ENCODE assay signal across 20 cellular contexts in genomic region chr3:32859604-32860237, GRCh38. TPM values are rescaled to one million over a fixed set of nuclear protein-coding genes. Genes with fewer than 3 reads are reported as not detected.
DNase-seq lines count a peak whose midpoint lies in the region; TF ChIP-seq lines count a peak whose summit lies in the region.
"Had no signal": no experiment of that assay in that cellular context is flagged by ENCODE, and none has a peak within 500 bp of the region (broad histone marks: within the 10 kb centered on the region; RNA-seq: fewer than 3 reads in every experiment).

No MANE protein-coding gene starts in this region.

- no peak overlapping the region for H3K4me2 ChIP-seq in mesenchymal stem cell (ENCODE audit: low read length, poor library complexity, severe bottlenecking)
- H3K4me2 ChIP-seq: BLaER1 had no signal

- peaks cover 87% of the 10 kb centered on the region for H3K4me1 Mint-ChIP-seq in nephron progenitor cell
- no peaks in the 10 kb centered on the region for H3K4me1 Mint-ChIP-seq in CD4-positive, alpha-beta memory T cell

- TF ChIP-seq POLR2A in erythroblast (IDR thresholded peaks at IDR 0.05; ENCODE audit: low read length) = no peak

- H3K9me3 ChIP-seq in HEK293 (ENCODE audit: control insufficient read depth, insufficient read depth, low read depth, low read length) (no peaks in the 10 kb centered on the region), ectodermal cell (ENCODE audit: control insufficient read depth, low read length) (no peaks in the 10 kb centered on the region), mesenchymal stem cell (ENCODE audit: control insufficient read depth, low read length) (no peaks in the 10 kb centered on the region)
- H3K9me3 ChIP-seq in CD4-positive, alpha-beta memory T cell (ENCODE audit: control insufficient read depth in 1 of 2, low read length in 2 of 2) = no peaks in the 10 kb centered on the region
- H3K9me3 ChIP-seq: BLaER1 had no signal

- H2BK120ac ChIP-seq in mesenchymal stem cell (ENCODE audit: low read depth, low read length) = no peak overlapping the region

- H2AFZ ChIP-seq in mesenchymal stem cell (ENCODE audit: low read depth, low read length) = no peak overlapping the region

- H2AK5ac ChIP-seq in mesenchymal stem cell (ENCODE audit: low read length, severe bottlenecking) = no peak overlapping the region

- H3K27ac ChIP-seq in HEK293 (ENCODE audit: extremely low read depth, low read depth, low read length) (no peak overlapping the region), ectodermal cell (ENCODE audit: insufficient read depth, low read depth, low read length, poor library complexity, severe bottlenecking) (peak overlapping the region; percentile 47), mesenchymal stem cell (ENCODE audit: low read length, poor library complexity, severe bottlenecking) (no peak overlapping the region)
- H3K27ac ChIP-seq in CD4-positive, alpha-beta memory T cell (ENCODE audit: low read depth, low read length) = no peak overlapping the region
- H3K27ac ChIP-seq: BLaER1 had no signal

- H3K4me1 ChIP-seq in HEK293 (ENCODE audit: control insufficient read depth, insufficient read depth, low read length) = no peaks in the 10 kb centered on the region
- H3K4me1 ChIP-seq in ectodermal cell (ENCODE audit: control insufficient read depth, insufficient read depth, low read length) = peaks cover 56% of the 10 kb centered on the region
- no peaks in the 10 kb centered on the region for H3K4me1 ChIP-seq in CD4-positive, alpha-beta memory T cell (ENCODE audit: insufficient read depth, low read length)
- H3K4me1 ChIP-seq in mesenchymal stem cell (ENCODE audit: control insufficient read depth, insufficient read depth, low read depth, low read length) = no peaks in the 10 kb centered on the region
- H3K4me1 ChIP-seq: BLaER1 had no signal

- WGBS in ectodermal cell, 2 experiments = 86% methylated on average over 4 of the region's 4 CpGs
- WGBS in mesenchymal stem cell = 97% methylated on average over 4 of the region's 4 CpGs

- no peak overlapping the region for H3K4me3 Mint-ChIP-seq in nephron progenitor cell
- peak overlapping the region in 1 of 8 donors; percentile 17 for H3K4me3 Mint-ChIP-seq in CD4-positive, alpha-beta memory T cell
- H3K4me3 Mint-ChIP-seq: CD14-positive monocyte; CD8-positive, alpha-beta T cell; HFFc6 had no signal

- POLR2A ChIA-PET in HEK293 (lab: Yijun Ruan, JAX) = no interaction called here
- POLR2A ChIA-PET in CD4-positive, alpha-beta memory T cell (lab: Charles Lee; ENCODE audit: partially characterized antibody) = no interaction called here

- TF ChIP-seq CTCF in HEK293 (tag by site-specific recombination; IDR thresholded peaks at IDR 0.05) = no peak
- no peak for TF ChIP-seq CTCF in nephron progenitor cell (IDR thresholded peaks at IDR 0.05)

- no peak overlapping the region for H3K14ac ChIP-seq in mesenchymal stem cell (ENCODE audit: low read length in 2 of 2)

- no peak overlapping the region for H3K18ac ChIP-seq in mesenchymal stem cell (ENCODE audit: low read depth in 1 of 2, low read length in 2 of 2)

- H3K36me3 ChIP-seq in HEK293 (ENCODE audit: control insufficient read depth in 2 of 2, insufficient read depth in 1 of 2, low read length in 2 of 2) (no peaks in the 10 kb centered on the region), ectodermal cell (ENCODE audit: control insufficient read depth, insufficient read depth, low read length) (no peaks in the 10 kb centered on the region), mesenchymal stem cell (ENCODE audit: control insufficient read depth in 1 of 2, insufficient read depth in 2 of 2, low read depth in 1 of 2, low read length in 2 of 2) (no peaks in the 10 kb centered on the region)
- H3K36me3 ChIP-seq in CD4-positive, alpha-beta memory T cell (ENCODE audit: insufficient read depth, low read length) = no peaks in the 10 kb centered on the region
- H3K36me3 ChIP-seq: BLaER1 had no signal

- H3K4me3 ChIP-seq in HEK293 (ENCODE audit: low read depth, low read length) = no peak overlapping the region
- H3K4me3 ChIP-seq in ectodermal cell (ENCODE audit: insufficient read depth, low read depth, low read length) = no peak overlapping the region
- H3K4me3 ChIP-seq in CD4-positive, alpha-beta memory T cell (ENCODE audit: low read length in 2 of 2) = no peak overlapping the region
- no peak overlapping the region for H3K4me3 ChIP-seq in mesenchymal stem cell (ENCODE audit: insufficient read depth in 1 of 2, low read depth in 1 of 2, low read length in 2 of 2)
- H3K4me3 ChIP-seq: BLaER1, GM12878, K562 had no signal

- CTCF ChIA-PET in HEK293 (lab: Yijun Ruan, JAX) = no interaction called here
- CTCF ChIA-PET in CD4-positive, alpha-beta memory T cell (lab: Charles Lee; ENCODE audit: partially characterized antibody) = no interaction called here

- intact Hi-C loops in CD4-positive, alpha-beta memory T cell (cut with micrococcal nuclease) = no loop called here

- H3K9ac ChIP-seq in mesenchymal stem cell (ENCODE audit: low read length) = no peak overlapping the region
- H3K9ac ChIP-seq: BLaER1 had no signal

- H2BK15ac ChIP-seq in mesenchymal stem cell (ENCODE audit: low read depth, poor library complexity, severe bottlenecking) = no peak overlapping the region

- peak overlapping the region; percentile 98 for H3K27ac Mint-ChIP-seq in nephron progenitor cell
- H3K27ac Mint-ChIP-seq in CD4-positive, alpha-beta memory T cell = no peak overlapping the region
- H3K27ac Mint-ChIP-seq: CD8-positive, alpha-beta T cell; HFFc6 had no signal

- H3K36me3 Mint-ChIP-seq in nephron progenitor cell (ENCODE audit: low read depth) = peaks cover 44% of the 10 kb centered on the region
- H3K36me3 Mint-ChIP-seq in CD4-positive, alpha-beta memory T cell = no peaks in the 10 kb centered on the region
- H3K36me3 Mint-ChIP-seq: CD14-positive monocyte; CD8-positive, alpha-beta T cell had no signal

- H3K27me3 ChIP-seq in ectodermal cell (ENCODE audit: control insufficient read depth, insufficient read depth, low read length, poor library complexity, severe bottlenecking) = no peaks in the 10 kb centered on the region
- H3K27me3 ChIP-seq in CD4-positive, alpha-beta memory T cell (ENCODE audit: insufficient read depth, low read length) = no peaks in the 10 kb centered on the region
- peaks cover 0 to 17% of the 10 kb centered on the region in 2 experiments for H3K27me3 ChIP-seq in mesenchymal stem cell (ENCODE audit: control insufficient read depth in 1 of 2, insufficient read depth in 1 of 2, low read length in 2 of 2)
- H3K27me3 ChIP-seq: BLaER1 had no signal

- no peaks in the 10 kb centered on the region for H3K79me1 ChIP-seq in mesenchymal stem cell (replicated peaks; ENCODE audit: low read length, poor library complexity, severe bottlenecking)

- no peak overlapping the region for H4K91ac ChIP-seq in mesenchymal stem cell (ENCODE audit: low read length)

- no peak overlapping the region for H4K8ac ChIP-seq in mesenchymal stem cell (ENCODE audit: low read length)

- H3K9me3 Mint-ChIP-seq in nephron progenitor cell = no peaks in the 10 kb centered on the region
- no peaks in the 10 kb centered on the region for H3K9me3 Mint-ChIP-seq in CD4-positive, alpha-beta memory T cell
- H3K9me3 Mint-ChIP-seq: CD14-positive monocyte; CD8-positive, alpha-beta T cell; HFFc6 had no signal

- DNase-seq in ELF-1 (ENCODE audit: low read depth, low spot score) (peak; percentile 72), nephron progenitor cell (no peak), erythroblast (lab: John Stamatoyannopoulos, UW) (no peak), mesenchymal stem cell (no peak)
- DNase-seq in activated CD4-positive, alpha-beta T cell treated with anti-CD3 and anti-CD28 coated beads for 48 hours = no peak
- no peak for DNase-seq in CD4-positive, alpha-beta memory T cell
- DNase-seq: 8988T; Calu3; CD8-positive, alpha-beta T cell; DMS79 treated with DMSO at 0.1 percent for 48 hours; HCEC 1CT; HFFc6; IMR-90 had no signal

- H3K27me3 Mint-ChIP-seq in nephron progenitor cell (ENCODE audit: low read depth, poor library complexity) = no peaks in the 10 kb centered on the region
- H3K27me3 Mint-ChIP-seq in CD4-positive, alpha-beta memory T cell = peaks cover 2 to 3% of the 10 kb centered on the region in 2 donors

- H2BK12ac ChIP-seq in mesenchymal stem cell (ENCODE audit: low read length in 2 of 2) = no peak overlapping the region

- H3K23ac ChIP-seq in mesenchymal stem cell (ENCODE audit: low read length in 2 of 2) = no peak overlapping the region

- H2BK5ac ChIP-seq in mesenchymal stem cell (ENCODE audit: low read depth, low read length, poor library complexity, severe bottlenecking) = no peak overlapping the region

- H3K4ac ChIP-seq in mesenchymal stem cell (ENCODE audit: low read depth in 1 of 2, low read length in 2 of 2) = no peak overlapping the region

TF ChIP-seq in HEK293, 187 proteins besides CTCF, POLR2A, EP300 and RAD21 (continues in another document):
- no peak for TF ChIP-seq ZBTB49 (tag by site-specific recombination; IDR thresholded peaks at IDR 0.05; ENCODE audit: low read depth)
- no peak for TF ChIP-seq ZNF791 (tag by site-specific recombination; IDR thresholded peaks at IDR 0.05)

RNA-seq across cellular contexts. Expression of gene TRIM71, which starts 41.9 kb away (rescaled TPM):
- 75.5 TPM for polyA plus RNA-seq in ectodermal cell (2013, experiment 1 of 4)
- 94.6 TPM for polyA plus RNA-seq in ectodermal cell (2013, experiment 2 of 4)
- 44.5 TPM for polyA plus RNA-seq in ectodermal cell (2013, experiment 3 of 4)
- 48.2 TPM for polyA plus RNA-seq in ectodermal cell (2013, experiment 4 of 4)
- not detected for total RNA-seq in CD4-positive, alpha-beta memory T cell
- polyA plus RNA-seq in CD4-positive, alpha-beta memory T cell = not detected
- polyA plus RNA-seq in mesenchymal stem cell (2013, experiment 1 of 2) = not detected
- not detected for polyA plus RNA-seq in mesenchymal stem cell (2013, experiment 2 of 2)
- total RNA-seq: Calu3; CD8-positive, alpha-beta T cell; HFFc6; IMR-90 had no signal
- polyA plus RNA-seq: AG04450, IMR-90 had no signal
